ENCODE assay signal across 8 cellular contexts in genomic region chr19:53196777-53197396, GRCh38. TPM values are rescaled to one million over a fixed set of nuclear protein-coding genes. Genes with fewer than 3 reads are reported as not detected.
DNase-seq lines count a peak whose midpoint lies in the region; ATAC-seq and TF ChIP-seq lines count a peak whose summit lies in the region.

No MANE protein-coding gene starts in this region.

- H3K4me3 ChIP-seq in ovary, result peak overlapping the region; percentile 64
- peak overlapping the region; percentile 75 to 92 for H3K4me3 ChIP-seq in testis

- H3K4me1 ChIP-seq in ovary (ENCODE audit: insufficient read depth), result peaks cover 4% of the 10 kb centered on the region
- no peaks in the 10 kb centered on the region for H3K4me1 ChIP-seq in testis

- TF ChIP-seq EP300 in ovary (IDR thresholded peaks at IDR 0.05), result no peak

- no peaks in the 10 kb centered on the region for H3K36me3 ChIP-seq in ovary
- H3K36me3 ChIP-seq in testis (ENCODE audit: low read depth, missing control alignments), result no peaks in the 10 kb centered on the region

- H3K9me3 Mint-ChIP-seq in activated naive CD8-positive, alpha-beta T cell treated with anti-CD3 and anti-CD28 coated beads, Interleukin-2, amount 50 U/mL, for 24 hours, result peaks cover 61% of the 10 kb centered on the region

- ATAC-seq in activated naive CD8-positive, alpha-beta T cell treated with anti-CD3 and anti-CD28 coated beads, Interleukin-2, amount 50 U/mL, for 24 hours, result peak; percentile 75
- no peak for ATAC-seq in GM19328 (IDR thresholded peaks at IDR 0.05; ENCODE audit: unreplicated experiment)

- WGBS in ovary, 3 donors, result 1% methylated on average over 36 to 42 of the region's 42 CpGs
- WGBS in testis, 2 donors, result 1% methylated on average over 29 to 39 of the region's 42 CpGs

- DNase-seq in Daoy (ENCODE audit: low read depth) (peak; percentile 93), HuH-7 (ENCODE audit: low spot score) (peak; percentile 51), SKM-1 (lab: John Stamatoyannopoulos, UW; ENCODE audit: unreplicated experiment) (peak; percentile 40), cardiac septum (ENCODE audit: low spot score) (peak; percentile 98), ovary (peak; percentile 99), testis (peak; percentile 98)
- peak; percentile 97 for DNase-seq in activated naive CD8-positive, alpha-beta T cell treated with anti-CD3 and anti-CD28 coated beads, Interleukin-2, amount 50 U/mL, for 24 hours

- H3K27ac ChIP-seq in ovary, result peak overlapping the region in 1 of 2 donors; percentile 45
- H3K27ac ChIP-seq in testis, result peak overlapping the region; percentile 60 to 87

- H3K9me3 ChIP-seq in ovary (peaks cover 0 to 3% of the 10 kb centered on the region in 2 donors), testis (no peaks in the 10 kb centered on the region)

- no peaks in the 10 kb centered on the region for H3K27me3 ChIP-seq in ovary
- no peaks in the 10 kb centered on the region for H3K27me3 ChIP-seq in testis

- H3K4me1 Mint-ChIP-seq in activated naive CD8-positive, alpha-beta T cell treated with anti-CD3 and anti-CD28 coated beads, Interleukin-2, amount 50 U/mL, for 24 hours, result peaks cover 35% of the 10 kb centered on the region

- intact Hi-C loops in cardiac septum (cut with DNase I), result loop anchor here (5.0 to 10.0 kb wide), 6 partner anchors 55 to 550 kb away; partner anchors contain the start of genes ZNF677, ZNF813 and ZNF845
- intact Hi-C loops in ovary (cut with DNase I), result loop anchor here in 2 of 4 donors (5.0 to 10.0 kb wide), 4 partner anchors 198 to 825 kb away; partner anchors contain the start of gene ZNF765 (in 1 of the 2)
- intact Hi-C loops in testis (cut with DNase I; ENCODE audit: low total_unique reads), result no loop called here

- H3K27ac Mint-ChIP-seq in activated naive CD8-positive, alpha-beta T cell treated with anti-CD3 and anti-CD28 coated beads, Interleukin-2, amount 50 U/mL, for 24 hours, result peak overlapping the region; percentile 85

- H3K27me3 Mint-ChIP-seq in activated naive CD8-positive, alpha-beta T cell treated with anti-CD3 and anti-CD28 coated beads, Interleukin-2, amount 50 U/mL, for 24 hours, result no peaks in the 10 kb centered on the region

- TF ChIP-seq CTCF in ovary (IDR thresholded peaks at IDR 0.05), result no peak
- no peak for TF ChIP-seq CTCF in testis (IDR thresholded peaks at IDR 0.05)

- H3K4me3 Mint-ChIP-seq in activated naive CD8-positive, alpha-beta T cell treated with anti-CD3 and anti-CD28 coated beads, Interleukin-2, amount 50 U/mL, for 24 hours, result peak overlapping the region; percentile 93

- TF ChIP-seq POLR2A in ovary (IDR thresholded peaks at IDR 0.05), result peak; percentile 31
- no peak for TF ChIP-seq POLR2A in testis (IDR thresholded peaks at IDR 0.05)

- H3K36me3 Mint-ChIP-seq in activated naive CD8-positive, alpha-beta T cell treated with anti-CD3 and anti-CD28 coated beads, Interleukin-2, amount 50 U/mL, for 24 hours (ENCODE audit: low read depth), result peaks cover 56% of the 10 kb centered on the region

RNA-seq across cellular contexts. Expression of gene ZNF665, which starts 3.7 kb away (rescaled TPM):
- total RNA-seq in Daoy (2014; rRNA removed; shearing (Covaris generic)), result 3.4 and 3.7 TPM in 2 replicates
- total RNA-seq in cardiac septum (1.3 TPM), ovary (10 to 100 TPM in 3 of 7 donors, 1 to 10 TPM in 4; 3.9 to 13.0 (median 8.8) TPM), testis (10 to 100 TPM in 1 of 2 donors, 1 to 10 TPM in 1; 7.6 to 11.7 TPM)
- polyA plus RNA-seq in ovary (10 to 100 TPM in 1 of 2 donors, 1 to 10 TPM in 1; 9.2 to 10.2 TPM), testis (ENCODE audit: insufficient read depth, low read depth, low replicate concordance) (4.2 TPM)

RNA-seq across cellular contexts. Expression of gene ZNF347, which starts 38.0 kb away (rescaled TPM):
- total RNA-seq in Daoy (2014; rRNA removed; shearing (Covaris generic)), result 7.1 and 10.5 TPM in 2 replicates
- total RNA-seq in cardiac septum (7.7 TPM), ovary (10 to 100 TPM; 10.6 to 20.5 (median 15.6) TPM), testis (10 to 100 TPM; 12.2 to 13.0 TPM)
- polyA plus RNA-seq in ovary (1 to 10 TPM; 4.4 to 9.5 TPM), testis (ENCODE audit: insufficient read depth, low read depth, low replicate concordance) (4.6 TPM)

RNA-seq across cellular contexts. Expression of gene ZNF677, which starts 57.8 kb away (rescaled TPM):
- 16.5 and 19.4 TPM in 2 replicates for total RNA-seq in Daoy (2014; rRNA removed; shearing (Covaris generic))
- total RNA-seq in cardiac septum, result 20.2 TPM
- 10 to 100 TPM; 19.4 to 31.3 (median 28.8) TPM for total RNA-seq in ovary
- polyA plus RNA-seq in ovary, result 10 to 100 TPM; 19.1 to 23.7 TPM
- total RNA-seq in testis, result 10 to 100 TPM; 46.7 to 54.3 TPM
- polyA plus RNA-seq in testis (ENCODE audit: insufficient read depth, low read depth, low replicate concordance), result 88.9 TPM

Comparison
In these comparisons a context has a peak if more than half of its experiments do, and no peak if none do; other contexts are left out.
1. DNase-seq: peak in every context shown above with its lines; median percentile 99 in ovary; 98 in cardiac septum; 98 in testis; 97 in activated naive CD8-positive, alpha-beta T cell treated with anti-CD3 and anti-CD28 coated beads, Interleukin-2, amount 50 U/mL, for 24 hours; 93 in Daoy; 51 in HuH-7; 40 in SKM-1.